Comparison of ENCODE assay signal across 1 cellular context in genomic region chr15:96125681-96126080, GRCh38.
A peak's percentile ranks its signal among the peaks of the same experiment; 100 is the strongest.
TF ChIP-seq lines count a peak whose summit lies in the region.

No MANE protein-coding gene starts in this region.

TF ChIP-seq in K562, 482 proteins besides CTCF, POLR2A, EP300 and RAD21 (continued from another document and continues in another):
- TF ChIP-seq ZNF318 (IDR thresholded peaks at IDR 0.05; ENCODE audit: borderline replicate concordance in 1 of 2, low read depth in 1 of 2) (peak in 1 of 2 experiments; percentile 72; a peak in 1 of 4 replicates), ZNF77 (CRISPR knock-in tag; IDR thresholded peaks at IDR 0.05) (no peak), PHF20 (IDR thresholded peaks at IDR 0.05; ENCODE audit: partially characterized antibody) (no peak), PRMT5 (CRISPR knock-in tag; IDR thresholded peaks at IDR 0.05) (no peak), CREB5 (CRISPR knock-in tag; IDR thresholded peaks at IDR 0.05) (no peak), NR1H2 (CRISPR knock-in tag; IDR thresholded peaks at IDR 0.05) (no peak), XRCC5 (IDR thresholded peaks at IDR 0.05; ENCODE audit: low read depth, low read length) (no peak), ZZZ3 (IDR thresholded peaks at IDR 0.05) (no peak), HDAC6 (IDR thresholded peaks at IDR 0.05; ENCODE audit: low read depth, low read length) (no peak), ZNF551 (CRISPR knock-in tag; IDR thresholded peaks at IDR 0.05) (no peak), CC2D1A (IDR thresholded peaks at IDR 0.05) (0 out of 2 replicates have a peak, but pooled peaks have one; percentile 31), AFF1 (IDR thresholded peaks at IDR 0.05; ENCODE audit: low read depth in 1 of 2, partially characterized antibody in 2 of 2) (peak in 1 of 2 experiments; percentile 50), ETS1 (conservative IDR thresholded peaks at IDR 0.05; ENCODE audit: control insufficient read depth, low read depth, low read length) (no peak), NFXL1 (CRISPR knock-in tag; IDR thresholded peaks at IDR 0.05) (no peak), ATF3 (IDR thresholded peaks at IDR 0.05) (peak; percentile 90), ATF3 (CRISPR knock-in tag; conservative IDR thresholded peaks at IDR 0.05) (no peak), PYGO2 (tag; IDR thresholded peaks at IDR 0.05) (no peak), CUX1 (CRISPR knock-in tag; IDR thresholded peaks at IDR 0.05) (no peak), HLTF (IDR thresholded peaks at IDR 0.05) (no peak), NBN (IDR thresholded peaks at IDR 0.05; ENCODE audit: low read depth) (no peak), ZNF175 (CRISPR knock-in tag; IDR thresholded peaks at IDR 0.05; ENCODE audit: low read depth) (no peak), BACH1 (tag; IDR thresholded peaks at IDR 0.05) (peak; percentile 80), ATF7 (IDR thresholded peaks at IDR 0.05) (peak; percentile 95), ZNF140 (CRISPR knock-in tag; IDR thresholded peaks at IDR 0.05) (no peak), ZBTB34 (CRISPR knock-in tag; IDR thresholded peaks at IDR 0.05) (no peak), PHB2 (IDR thresholded peaks at IDR 0.05; ENCODE audit: low read depth) (no peak), ATF6 (CRISPR knock-in tag; IDR thresholded peaks at IDR 0.05) (no peak), MCM5 (IDR thresholded peaks at IDR 0.05; ENCODE audit: low read depth) (no peak), ID3 (CRISPR knock-in tag; IDR thresholded peaks at IDR 0.05) (no peak), ID3 (tag; IDR thresholded peaks at IDR 0.05) (no peak), ZEB2 (IDR thresholded peaks at IDR 0.05) (no peak), RUNX1 (IDR thresholded peaks at IDR 0.05; ENCODE audit: low read depth) (no peak), MAFF (IDR thresholded peaks at IDR 0.05; ENCODE audit: low read length) (peak; percentile 84)
